In the genomic region with DNA sequence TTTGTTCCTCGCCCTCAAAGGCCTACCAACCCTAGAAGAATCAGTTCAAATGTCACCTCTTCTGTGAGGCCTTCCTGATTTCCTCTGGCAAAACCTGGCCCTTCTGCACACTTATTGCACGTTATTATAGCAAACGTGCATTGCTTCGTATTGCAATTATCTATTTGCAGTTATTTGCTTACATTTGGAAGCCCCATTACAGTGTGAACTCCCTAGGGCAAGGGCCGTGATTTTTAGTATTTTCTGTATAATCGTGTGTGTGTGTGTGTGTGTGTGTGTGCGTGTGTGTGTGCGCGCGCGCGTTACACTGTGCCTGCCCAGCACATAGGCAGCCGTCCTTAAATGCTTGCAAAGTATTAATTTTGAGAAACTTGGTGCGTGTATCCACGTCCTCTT, we compare ENCODE assay signal across 8 cellular contexts. TPM values are rescaled to one million over a fixed set of nuclear protein-coding genes. Genes with fewer than 3 reads are reported as not detected.
A peak's percentile ranks its signal among the peaks of the same experiment; 100 is the strongest.
DNase-seq lines count a peak whose midpoint lies in the region; ATAC-seq and TF ChIP-seq lines count a peak whose summit lies in the region.

No MANE protein-coding gene starts in this region.

- H3K27me3 Mint-ChIP-seq in activated naive CD4-positive, alpha-beta T cell treated with anti-CD3 and anti-CD28 coated beads for 36 hours (ENCODE audit: low read depth) = peaks cover 6% of the 10 kb centered on the region
- H3K27me3 Mint-ChIP-seq in brain (peaks cover 42% of the 10 kb centered on the region), memory B cell (peaks cover 5% of the 10 kb centered on the region)

- H3K4me1 Mint-ChIP-seq in activated naive CD4-positive, alpha-beta T cell treated with anti-CD3 and anti-CD28 coated beads for 36 hours (ENCODE audit: low read depth) = peaks cover 11% of the 10 kb centered on the region
- H3K4me1 Mint-ChIP-seq in brain = peaks cover 17% of the 10 kb centered on the region
- H3K4me1 Mint-ChIP-seq in memory B cell = peaks cover 16% of the 10 kb centered on the region

- no peaks in the 10 kb centered on the region for H3K36me3 Mint-ChIP-seq in activated naive CD4-positive, alpha-beta T cell treated with anti-CD3 and anti-CD28 coated beads for 36 hours (ENCODE audit: low read depth)
- H3K36me3 Mint-ChIP-seq in brain = peaks cover 23% of the 10 kb centered on the region
- H3K36me3 Mint-ChIP-seq in memory B cell = peaks cover 3% of the 10 kb centered on the region

- no peaks in the 10 kb centered on the region for H3K9me3 Mint-ChIP-seq in activated naive CD4-positive, alpha-beta T cell treated with anti-CD3 and anti-CD28 coated beads for 36 hours
- H3K9me3 Mint-ChIP-seq in brain (peaks cover 0 to 6% (median under 1%) of the 10 kb centered on the region in 5 experiments), memory B cell (no peaks in the 10 kb centered on the region)

- no peak overlapping the region for H3K27ac Mint-ChIP-seq in activated naive CD4-positive, alpha-beta T cell treated with anti-CD3 and anti-CD28 coated beads for 36 hours
- H3K27ac Mint-ChIP-seq in brain = no peak overlapping the region
- peak overlapping the region; percentile 7 for H3K27ac Mint-ChIP-seq in memory B cell

- no peak for DNase-seq in activated naive CD4-positive, alpha-beta T cell treated with anti-CD3 and anti-CD28 coated beads for 36 hours
- DNase-seq in activated naive CD4-positive, alpha-beta T cell treated with anti-CD3 and anti-CD28 coated beads, Interleukin-2, amount 50 U/mL, for 16 hours = no peak
- DNase-seq in memory B cell (ENCODE audit: low spot score in 2 of 2) (no peak), epidermal melanocyte (ENCODE audit: insufficient read length, low spot score) (no peak), NCI-H1417 (lab: John Stamatoyannopoulos, UW) (no peak), RKO (ENCODE audit: low spot score) (no peak)

- CTCF ChIA-PET in activated naive CD4-positive, alpha-beta T cell treated with anti-CD3 and anti-CD28 coated beads for 36 hours (lab: Charles Lee) = interaction anchor here (0.6 to 1.0 kb wide), 3 partner anchors 67 to 254 kb away, joined by 3 to 7 read pairs (median 3); no protein-coding TSS in a partner anchor

- peak overlapping the region; percentile 72 for H3K4me3 Mint-ChIP-seq in activated naive CD4-positive, alpha-beta T cell treated with anti-CD3 and anti-CD28 coated beads for 36 hours
- H3K4me3 Mint-ChIP-seq in brain (peak overlapping the region; percentile 84 to 91 (median 86)), memory B cell (peak overlapping the region; percentile 92)

- peak; percentile 18 for ATAC-seq in HG03280 (IDR thresholded peaks at IDR 0.05; ENCODE audit: unreplicated experiment)
- peak; percentile 40 for ATAC-seq in memory B cell (ENCODE audit: low read depth)

- intact Hi-C loops in activated naive CD4-positive, alpha-beta T cell treated with anti-CD3 and anti-CD28 coated beads for 36 hours (cut with micrococcal nuclease) = no loop called here

- TF ChIP-seq CTCF in brain (conservative IDR thresholded peaks at IDR 0.05) = no peak

RNA-seq across cellular contexts. Expression of a gene that starts 0.5 kb away (rescaled TPM):
- 1 to 10 TPM; 4.3 to 5.3 TPM for total RNA-seq in activated naive CD4-positive, alpha-beta T cell treated with anti-CD3 and anti-CD28 coated beads for 36 hours
- polyA plus RNA-seq in brain (ENCODE audit: insufficient read depth, low read depth, low replicate concordance) = 7.3 TPM

RNA-seq across cellular contexts. Expression of a gene that starts 5.5 kb away (rescaled TPM):
- under 1 TPM in 1 of 2 experiments, not detected in 1; 0.10 TPM for total RNA-seq in activated naive CD4-positive, alpha-beta T cell treated with anti-CD3 and anti-CD28 coated beads for 36 hours
- 0.19 TPM for polyA plus RNA-seq in brain (ENCODE audit: insufficient read depth, low read depth, low replicate concordance)
